In the genomic region with DNA sequence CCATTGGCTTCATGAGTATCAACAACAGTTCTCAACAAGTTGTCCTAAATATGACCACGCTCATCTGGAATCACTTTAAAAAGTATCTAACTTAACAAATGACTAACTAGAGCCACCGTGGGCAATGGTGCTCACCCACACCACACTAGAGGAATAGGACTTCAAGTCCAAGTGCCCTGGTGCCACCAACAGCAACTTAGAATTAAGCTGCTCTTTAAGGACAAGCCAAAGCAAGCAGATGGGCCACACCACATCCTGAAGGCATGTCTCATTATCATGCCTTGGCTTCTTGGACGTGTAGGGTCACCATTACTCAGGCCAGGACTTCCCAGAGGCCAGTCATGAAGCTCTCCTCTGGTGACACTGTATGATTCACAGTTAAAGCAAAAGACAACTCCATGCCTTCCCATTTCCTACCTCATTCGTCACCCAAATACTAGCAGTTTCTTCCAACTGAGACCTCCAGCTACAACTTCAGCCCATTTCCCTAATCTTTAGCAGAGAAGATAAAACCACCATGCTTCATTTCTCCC, we compare ENCODE assay signal across 18 cellular contexts. TPM values are rescaled to one million over a fixed set of nuclear protein-coding genes. Genes with fewer than 3 reads are reported as not detected.
DNase-seq lines count a peak whose midpoint lies in the region; ATAC-seq, FAIRE-seq and TF ChIP-seq lines count a peak whose summit lies in the region.
"Had no signal": no experiment of that assay in that cellular context is flagged by ENCODE, and none has a peak within 500 bp of the region (broad histone marks: within the 10 kb centered on the region; RNA-seq: fewer than 3 reads in every experiment).

No MANE protein-coding gene starts in this region.

- ATAC-seq in gastroesophageal sphincter, result no peak

- H4K8ac ChIP-seq in H9 (replicated peaks; ENCODE audit: insufficient read length, low read depth, low read length), result no peak overlapping the region

- no peak for TF ChIP-seq CTCF in gastroesophageal sphincter (IDR thresholded peaks at IDR 0.05)
- no peak for TF ChIP-seq CTCF in H9 (conservative IDR thresholded peaks at IDR 0.05)

- no peak overlapping the region for H2BK5ac ChIP-seq in H9 (ENCODE audit: insufficient read length, low read length)

- WGBS in gastroesophageal sphincter (ENCODE audit: low coverage in 1 of 2), 2 donors, result 58 to 62% methylated on average over 3 to 4 of the region's 4 CpGs
- WGBS in H9 (ENCODE audit: extremely low coverage, insufficient read length, low lambda C conversion rate), result no CpG with 5 or more reads among the region's 4 CpGs

- peaks cover 8% of the 10 kb centered on the region in 2 experiments; a peak in 4 of 5 replicates for H3K9me3 Mint-ChIP-seq in H9
- H3K9me3 Mint-ChIP-seq: activated naive CD4-positive, alpha-beta T cell treated with anti-CD3 and anti-CD28 coated beads, Interleukin-2, amount 10 ng/mL, durations not matched to agents 7 days and 5 days had no signal

- H3K4me3 ChIP-seq in skeletal muscle satellite cell (ENCODE audit: low read length) (no peak overlapping the region), gastroesophageal sphincter (no peak overlapping the region)
- H3K4me3 ChIP-seq: SJSA1 had no signal

- H3K27me3 Mint-ChIP-seq in H9 (ENCODE audit: low read depth), result peaks cover 4% of the 10 kb centered on the region

- peak; percentile 68 for DNase-seq in GM04503 (ENCODE audit: low read depth)
- peak; percentile 84 for DNase-seq in RCC 7860 (ENCODE audit: low spot score)
- peak; percentile 37 for DNase-seq in fibroblast of gingiva (ENCODE audit: low read depth)
- DNase-seq in NCI-H1930 (lab: John Stamatoyannopoulos, UW), result no peak
- no peak for DNase-seq in H9
- DNase-seq: activated CD4-positive, alpha-beta T cell treated with anti-CD3 and anti-CD28 coated beads for 48 hours; activated naive CD4-positive, alpha-beta T cell treated with anti-CD3 and anti-CD28 coated beads, Interleukin-2, amount 10 ng/mL, durations not matched to agents 7 days and 5 days; CD4-positive, CD25-positive, alpha-beta regulatory T cell; NCI-H2029; NCI-H510A; small intestine; T-helper 9 cell had no signal

- H3K14ac ChIP-seq in H9 (ENCODE audit: insufficient read depth, low read length), result no peak overlapping the region

- H2BK120ac ChIP-seq in H9 (ENCODE audit: low read depth, low read length, poor library complexity, severe bottlenecking), result no peak overlapping the region

- H3K4me2 ChIP-seq in skeletal muscle satellite cell (ENCODE audit: low read length), result peak overlapping the region; percentile 23
- H3K4me2 ChIP-seq in H9 (ENCODE audit: insufficient read depth, insufficient read length, low read length), result no peak overlapping the region

- H2AK5ac ChIP-seq in H9 (ENCODE audit: insufficient read length, low read length), result no peak overlapping the region

- H2BK20ac ChIP-seq in H9 (ENCODE audit: low read depth, low read length, poor library complexity, severe bottlenecking), result no peak overlapping the region

- no peaks in the 10 kb centered on the region for H3K27me3 ChIP-seq in skeletal muscle satellite cell (ENCODE audit: control insufficient read depth, insufficient read depth, low read length)
- H3K27me3 ChIP-seq in gastroesophageal sphincter, result peaks cover 22% of the 10 kb centered on the region
- no peaks in the 10 kb centered on the region for H3K27me3 ChIP-seq in H9 (ENCODE audit: insufficient read depth, low read length)
- H3K27me3 ChIP-seq: SJSA1 had no signal

- H3K9ac ChIP-seq in skeletal muscle satellite cell (ENCODE audit: low read depth, low read length) (no peak overlapping the region), H9 (ENCODE audit: extremely low read depth, insufficient read length, low read length) (no peak overlapping the region)

- H3K4me1 Mint-ChIP-seq in H9, result peaks cover 0 to 7% of the 10 kb centered on the region in 2 experiments; a peak in 2 of 4 replicates
- H3K4me1 Mint-ChIP-seq: activated naive CD4-positive, alpha-beta T cell treated with anti-CD3 and anti-CD28 coated beads, Interleukin-2, amount 10 ng/mL, durations not matched to agents 7 days and 5 days had no signal

- H3K36me3 ChIP-seq in skeletal muscle satellite cell (ENCODE audit: insufficient read depth, low read length), result peaks cover 26% of the 10 kb centered on the region
- H3K36me3 ChIP-seq in gastroesophageal sphincter, result peaks cover 0 to 39% of the 10 kb centered on the region in 2 donors

- H3K23ac ChIP-seq in H9 (ENCODE audit: insufficient read length, low read depth, low read length), result no peak overlapping the region

- H3K79me1 ChIP-seq in H9 (ENCODE audit: insufficient read depth, low read depth, low read length, poor library complexity, severe bottlenecking), result no peaks in the 10 kb centered on the region

- no peak overlapping the region for H3K4ac ChIP-seq in H9 (ENCODE audit: low read depth, low read length)

- H3K36me3 Mint-ChIP-seq in H9 (ENCODE audit: insufficient read depth in 1 of 3, low read depth in 3 of 3), result peaks cover 13 to 30% (median 14%) of the 10 kb centered on the region in 3 experiments; a peak in 6 of 7 replicates

- no peak for FAIRE-seq in RCC 7860 (lab: Jason Lieb, UNC)
- FAIRE-seq: H1, HTR-8/SVneo, small intestine had no signal

- no peak overlapping the region for H3T11ph ChIP-seq in H9 (ENCODE audit: low read length)

- H3K27ac Mint-ChIP-seq in H9, result no peak overlapping the region
- H3K27ac Mint-ChIP-seq: activated naive CD4-positive, alpha-beta T cell treated with anti-CD3 and anti-CD28 coated beads, Interleukin-2, amount 10 ng/mL, durations not matched to agents 7 days and 5 days; CD4-positive, CD25-positive, alpha-beta regulatory T cell had no signal

- no peak overlapping the region for H3K18ac ChIP-seq in H9 (ENCODE audit: insufficient read length, low read depth, low read length)

- H3K9me3 ChIP-seq in skeletal muscle satellite cell (replicated peaks; ENCODE audit: low read length), result no peaks in the 10 kb centered on the region
- H3K9me3 ChIP-seq in gastroesophageal sphincter, result no peaks in the 10 kb centered on the region
- H3K9me3 ChIP-seq in H9 (ENCODE audit: control insufficient read depth, low read depth, low read length), result no peaks in the 10 kb centered on the region
- H3K9me3 ChIP-seq: SJSA1 had no signal

- H3K23me2 ChIP-seq in H9 (ENCODE audit: insufficient read length, low read depth, low read length, poor library complexity, severe bottlenecking), result no peaks in the 10 kb centered on the region

- no peak overlapping the region for H2BK12ac ChIP-seq in H9 (ENCODE audit: insufficient read length, low read depth, low read length)

- no peak overlapping the region for H3K27ac ChIP-seq in gastroesophageal sphincter
- H3K27ac ChIP-seq in H9 (ENCODE audit: insufficient read length, low read depth, low read length), result no peak overlapping the region
- H3K27ac ChIP-seq: SJSA1 had no signal

- H3K79me2 ChIP-seq in H9 (ENCODE audit: insufficient read depth, low read length), result no peaks in the 10 kb centered on the region

- no peak overlapping the region for H4K91ac ChIP-seq in H9 (ENCODE audit: insufficient read length, low read depth, low read length)

- no peak for TF ChIP-seq POLR2A in gastroesophageal sphincter (IDR thresholded peaks at IDR 0.05)

- H3K4me3 Mint-ChIP-seq in H9, result no peak overlapping the region
- H3K4me3 Mint-ChIP-seq: activated naive CD4-positive, alpha-beta T cell treated with anti-CD3 and anti-CD28 coated beads, Interleukin-2, amount 10 ng/mL, durations not matched to agents 7 days and 5 days; CD4-positive, CD25-positive, alpha-beta regulatory T cell had no signal

- no peak overlapping the region for H4K5ac ChIP-seq in H9 (ENCODE audit: insufficient read length, low read depth, low read length)

- H3K4me1 ChIP-seq in skeletal muscle satellite cell (ENCODE audit: control insufficient read depth, insufficient read depth, low read length), result peaks cover 11% of the 10 kb centered on the region
- no peaks in the 10 kb centered on the region for H3K4me1 ChIP-seq in gastroesophageal sphincter
- H3K4me1 ChIP-seq in H9 (ENCODE audit: insufficient read depth, low read length), result no peaks in the 10 kb centered on the region
- H3K4me1 ChIP-seq: SJSA1 had no signal

- no peak overlapping the region for H2BK15ac ChIP-seq in H9 (ENCODE audit: low read depth, low read length)

- H4K20me1 ChIP-seq in H9 (ENCODE audit: control insufficient read depth, insufficient read depth, insufficient read length), result no peaks in the 10 kb centered on the region

- no peak overlapping the region for H3K56ac ChIP-seq in H9 (ENCODE audit: insufficient read length, low read depth, low read length)

- no peak for TF ChIP-seq EP300 in gastroesophageal sphincter (IDR thresholded peaks at IDR 0.05)

- no peak overlapping the region for H2AFZ ChIP-seq in H9 (ENCODE audit: low read length)

RNA-seq across cellular contexts. Expression of a gene that starts 9.4 kb away (rescaled TPM):
- 0.44 TPM in 1 of 2 replicates, not detected in the other for total RNA-seq in skeletal muscle satellite cell (2012; rRNA removed)
- total RNA-seq in gastroesophageal sphincter (under 1 TPM; under 0.01 to 0.22 (median 0.09) TPM), H9 (2021) (0.02 and 0.44 TPM in 2 replicates)
- total RNA-seq: fibroblast of villous mesenchyme, SJSA1 had no signal

RNA-seq across cellular contexts. Expression of a gene that starts 46.8 kb away (rescaled TPM):
- total RNA-seq in skeletal muscle satellite cell (2012; rRNA removed), result 22.9 and 29.2 TPM in 2 replicates
- 10 to 100 TPM; 17.8 to 29.3 (median 20.7) TPM for total RNA-seq in gastroesophageal sphincter
- total RNA-seq in H9 (2021), result 74.7 and 79.9 TPM in 2 replicates

Comparison
In these comparisons a context has a peak if more than half of its experiments do, and no peak if none do; other contexts are left out.
1. DNase-seq: peak in GM04503 (single experiment), RCC 7860 (single experiment) and fibroblast of gingiva (single experiment); none in NCI-H1930 (0 of 2) and H9 (single experiment).